1 cellular context compared by ENCODE assay signal in the genomic region with DNA sequence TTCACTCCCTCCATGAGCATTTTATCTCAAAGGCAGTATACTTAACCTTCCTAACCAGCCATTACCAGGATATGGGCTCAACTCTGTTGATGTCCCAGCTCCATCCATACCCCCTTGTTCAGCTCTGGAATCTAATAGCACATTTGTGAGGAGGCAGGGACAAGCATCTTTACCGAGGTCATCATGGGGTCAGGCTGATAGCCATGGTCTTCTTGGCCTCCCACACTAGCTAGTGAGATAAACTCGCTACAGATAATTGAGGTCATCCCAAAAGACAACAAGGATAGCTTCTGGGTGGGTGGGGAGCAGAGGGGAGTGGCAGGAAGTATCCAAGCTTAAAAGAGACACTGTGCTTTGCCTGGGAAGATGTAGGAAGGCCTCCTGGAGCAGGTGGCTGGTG.
TF ChIP-seq lines count a peak whose summit lies in the region.

No MANE protein-coding gene starts in this region.

TF ChIP-seq in K562, 482 proteins besides CTCF, POLR2A, EP300 and RAD21 (continued from another document and continues in another):
- TF ChIP-seq JUND (IDR thresholded peaks at IDR 0.05; ENCODE audit: borderline replicate concordance, low read depth, low read length): peak; percentile 43; the same call in 1 of the 2 replicates
- no peak; the same call in 2 of the 3 replicates for TF ChIP-seq JUND (tag; IDR thresholded peaks at IDR 0.05; ENCODE audit: borderline replicate concordance, low read depth, low read length)
- TF ChIP-seq, protein P1, sequence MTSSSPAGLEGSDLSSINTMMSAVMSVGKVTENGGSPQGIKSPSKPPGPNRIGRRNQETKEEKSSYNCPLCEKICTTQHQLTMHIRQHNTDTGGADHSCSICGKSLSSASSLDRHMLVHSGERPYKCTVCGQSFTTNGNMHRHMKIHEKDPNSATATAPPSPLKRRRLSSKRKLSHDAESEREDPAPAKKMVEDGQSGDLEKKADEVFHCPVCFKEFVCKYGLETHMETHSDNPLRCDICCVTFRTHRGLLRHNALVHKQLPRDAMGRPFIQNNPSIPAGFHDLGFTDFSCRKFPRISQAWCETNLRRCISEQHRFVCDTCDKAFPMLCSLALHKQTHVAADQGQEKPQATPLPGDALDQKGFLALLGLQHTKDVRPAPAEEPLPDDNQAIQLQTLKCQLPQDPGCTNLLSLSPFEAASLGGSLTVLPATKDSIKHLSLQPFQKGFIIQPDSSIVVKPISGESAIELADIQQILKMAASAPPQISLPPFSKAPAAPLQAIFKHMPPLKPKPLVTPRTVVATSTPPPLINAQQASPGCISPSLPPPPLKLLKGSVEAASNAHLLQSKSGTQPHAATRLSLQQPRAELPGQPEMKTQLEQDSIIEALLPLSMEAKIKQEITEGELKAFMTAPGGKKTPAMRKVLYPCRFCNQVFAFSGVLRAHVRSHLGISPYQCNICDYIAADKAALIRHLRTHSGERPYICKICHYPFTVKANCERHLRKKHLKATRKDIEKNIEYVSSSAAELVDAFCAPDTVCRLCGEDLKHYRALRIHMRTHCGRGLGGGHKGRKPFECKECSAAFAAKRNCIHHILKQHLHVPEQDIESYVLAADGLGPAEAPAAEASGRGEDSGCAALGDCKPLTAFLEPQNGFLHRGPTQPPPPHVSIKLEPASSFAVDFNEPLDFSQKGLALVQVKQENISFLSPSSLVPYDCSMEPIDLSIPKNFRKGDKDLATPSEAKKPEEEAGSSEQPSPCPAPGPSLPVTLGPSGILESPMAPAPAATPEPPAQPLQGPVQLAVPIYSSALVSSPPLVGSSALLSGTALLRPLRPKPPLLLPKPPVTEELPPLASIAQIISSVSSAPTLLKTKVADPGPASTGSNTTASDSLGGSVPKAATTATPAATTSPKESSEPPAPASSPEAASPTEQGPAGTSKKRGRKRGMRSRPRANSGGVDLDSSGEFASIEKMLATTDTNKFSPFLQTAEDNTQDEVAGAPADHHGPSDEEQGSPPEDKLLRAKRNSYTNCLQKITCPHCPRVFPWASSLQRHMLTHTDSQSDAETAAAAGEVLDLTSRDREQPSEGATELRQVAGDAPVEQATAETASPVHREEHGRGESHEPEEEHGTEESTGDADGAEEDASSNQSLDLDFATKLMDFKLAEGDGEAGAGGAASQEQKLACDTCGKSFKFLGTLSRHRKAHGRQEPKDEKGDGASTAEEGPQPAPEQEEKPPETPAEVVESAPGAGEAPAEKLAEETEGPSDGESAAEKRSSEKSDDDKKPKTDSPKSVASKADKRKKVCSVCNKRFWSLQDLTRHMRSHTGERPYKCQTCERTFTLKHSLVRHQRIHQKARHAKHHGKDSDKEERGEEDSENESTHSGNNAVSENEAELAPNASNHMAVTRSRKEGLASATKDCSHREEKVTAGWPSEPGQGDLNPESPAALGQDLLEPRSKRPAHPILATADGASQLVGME (CRISPR knock-in tag; IDR thresholded peaks at IDR 0.05): 0 out of 2 replicates have a peak, but pooled peaks have one; percentile 67
- no peak for TF ChIP-seq KDM5B (IDR thresholded peaks at IDR 0.05; ENCODE audit: insufficient replicate concordance, low read depth, low read length)
- TF ChIP-seq, protein P2, sequence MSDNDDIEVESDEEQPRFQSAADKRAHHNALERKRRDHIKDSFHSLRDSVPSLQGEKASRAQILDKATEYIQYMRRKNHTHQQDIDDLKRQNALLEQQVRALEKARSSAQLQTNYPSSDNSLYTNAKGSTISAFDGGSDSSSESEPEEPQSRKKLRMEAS (CRISPR knock-in tag; IDR thresholded peaks at IDR 0.05): no peak
- TF ChIP-seq ZNF197 (CRISPR knock-in tag; IDR thresholded peaks at IDR 0.05; ENCODE audit: low read depth): no peak
- no peak for TF ChIP-seq ZKSCAN3 (CRISPR knock-in tag; IDR thresholded peaks at IDR 0.05)
- TF ChIP-seq, protein P3, sequence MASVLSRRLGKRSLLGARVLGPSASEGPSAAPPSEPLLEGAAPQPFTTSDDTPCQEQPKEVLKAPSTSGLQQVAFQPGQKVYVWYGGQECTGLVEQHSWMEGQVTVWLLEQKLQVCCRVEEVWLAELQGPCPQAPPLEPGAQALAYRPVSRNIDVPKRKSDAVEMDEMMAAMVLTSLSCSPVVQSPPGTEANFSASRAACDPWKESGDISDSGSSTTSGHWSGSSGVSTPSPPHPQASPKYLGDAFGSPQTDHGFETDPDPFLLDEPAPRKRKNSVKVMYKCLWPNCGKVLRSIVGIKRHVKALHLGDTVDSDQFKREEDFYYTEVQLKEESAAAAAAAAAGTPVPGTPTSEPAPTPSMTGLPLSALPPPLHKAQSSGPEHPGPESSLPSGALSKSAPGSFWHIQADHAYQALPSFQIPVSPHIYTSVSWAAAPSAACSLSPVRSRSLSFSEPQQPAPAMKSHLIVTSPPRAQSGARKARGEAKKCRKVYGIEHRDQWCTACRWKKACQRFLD (CRISPR knock-in tag; IDR thresholded peaks at IDR 0.05): 0 out of 2 replicates have a peak, but pooled peaks have one; percentile 37
- TF ChIP-seq, protein P4, sequence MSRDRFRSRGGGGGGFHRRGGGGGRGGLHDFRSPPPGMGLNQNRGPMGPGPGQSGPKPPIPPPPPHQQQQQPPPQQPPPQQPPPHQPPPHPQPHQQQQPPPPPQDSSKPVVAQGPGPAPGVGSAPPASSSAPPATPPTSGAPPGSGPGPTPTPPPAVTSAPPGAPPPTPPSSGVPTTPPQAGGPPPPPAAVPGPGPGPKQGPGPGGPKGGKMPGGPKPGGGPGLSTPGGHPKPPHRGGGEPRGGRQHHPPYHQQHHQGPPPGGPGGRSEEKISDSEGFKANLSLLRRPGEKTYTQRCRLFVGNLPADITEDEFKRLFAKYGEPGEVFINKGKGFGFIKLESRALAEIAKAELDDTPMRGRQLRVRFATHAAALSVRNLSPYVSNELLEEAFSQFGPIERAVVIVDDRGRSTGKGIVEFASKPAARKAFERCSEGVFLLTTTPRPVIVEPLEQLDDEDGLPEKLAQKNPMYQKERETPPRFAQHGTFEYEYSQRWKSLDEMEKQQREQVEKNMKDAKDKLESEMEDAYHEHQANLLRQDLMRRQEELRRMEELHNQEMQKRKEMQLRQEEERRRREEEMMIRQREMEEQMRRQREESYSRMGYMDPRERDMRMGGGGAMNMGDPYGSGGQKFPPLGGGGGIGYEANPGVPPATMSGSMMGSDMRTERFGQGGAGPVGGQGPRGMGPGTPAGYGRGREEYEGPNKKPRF (IDR thresholded peaks at IDR 0.05; ENCODE audit: low read depth, low read length): no peak
- TF ChIP-seq, protein P5, sequence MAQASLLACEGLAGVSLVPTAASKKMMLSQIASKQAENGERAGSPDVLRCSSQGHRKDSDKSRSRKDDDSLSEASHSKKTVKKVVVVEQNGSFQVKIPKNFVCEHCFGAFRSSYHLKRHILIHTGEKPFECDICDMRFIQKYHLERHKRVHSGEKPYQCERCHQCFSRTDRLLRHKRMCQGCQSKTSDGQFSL (CRISPR knock-in tag; IDR thresholded peaks at IDR 0.05): no peak
- TF ChIP-seq, protein P5 (tag; IDR thresholded peaks at IDR 0.05): no peak
- TF ChIP-seq MYC (IDR thresholded peaks at IDR 0.05; ENCODE audit: low read depth, low read length): no peak
- no peak for TF ChIP-seq MYC (CRISPR knock-in tag; IDR thresholded peaks at IDR 0.05; ENCODE audit: borderline replicate concordance, low read depth)
- TF ChIP-seq SMARCA5 (IDR thresholded peaks at IDR 0.05): no peak
- 0 out of 4 replicates have a peak, but pooled peaks of 1 of the 2 experiments have one; percentile 47 for TF ChIP-seq TBL1XR1 (IDR thresholded peaks at IDR 0.05; ENCODE audit: low read length in 2 of 2)
- TF ChIP-seq ARID1B (IDR thresholded peaks at IDR 0.05): peak; percentile 46
- no peak for TF ChIP-seq ZNF707 (CRISPR knock-in tag; conservative IDR thresholded peaks at IDR 0.05)
- TF ChIP-seq, protein P6, sequence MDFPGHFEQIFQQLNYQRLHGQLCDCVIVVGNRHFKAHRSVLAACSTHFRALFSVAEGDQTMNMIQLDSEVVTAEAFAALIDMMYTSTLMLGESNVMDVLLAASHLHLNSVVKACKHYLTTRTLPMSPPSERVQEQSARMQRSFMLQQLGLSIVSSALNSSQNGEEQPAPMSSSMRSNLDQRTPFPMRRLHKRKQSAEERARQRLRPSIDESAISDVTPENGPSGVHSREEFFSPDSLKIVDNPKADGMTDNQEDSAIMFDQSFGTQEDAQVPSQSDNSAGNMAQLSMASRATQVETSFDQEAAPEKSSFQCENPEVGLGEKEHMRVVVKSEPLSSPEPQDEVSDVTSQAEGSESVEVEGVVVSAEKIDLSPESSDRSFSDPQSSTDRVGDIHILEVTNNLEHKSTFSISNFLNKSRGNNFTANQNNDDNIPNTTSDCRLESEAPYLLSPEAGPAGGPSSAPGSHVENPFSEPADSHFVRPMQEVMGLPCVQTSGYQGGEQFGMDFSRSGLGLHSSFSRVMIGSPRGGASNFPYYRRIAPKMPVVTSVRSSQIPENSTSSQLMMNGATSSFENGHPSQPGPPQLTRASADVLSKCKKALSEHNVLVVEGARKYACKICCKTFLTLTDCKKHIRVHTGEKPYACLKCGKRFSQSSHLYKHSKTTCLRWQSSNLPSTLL (IDR thresholded peaks at IDR 0.05): no peak
- no peak for TF ChIP-seq CEBPB (tag; IDR thresholded peaks at IDR 0.05)
- TF ChIP-seq, protein P7, sequence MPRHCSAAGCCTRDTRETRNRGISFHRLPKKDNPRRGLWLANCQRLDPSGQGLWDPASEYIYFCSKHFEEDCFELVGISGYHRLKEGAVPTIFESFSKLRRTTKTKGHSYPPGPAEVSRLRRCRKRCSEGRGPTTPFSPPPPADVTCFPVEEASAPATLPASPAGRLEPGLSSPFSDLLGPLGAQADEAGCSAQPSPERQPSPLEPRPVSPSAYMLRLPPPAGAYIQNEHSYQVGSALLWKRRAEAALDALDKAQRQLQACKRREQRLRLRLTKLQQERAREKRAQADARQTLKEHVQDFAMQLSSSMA (CRISPR knock-in tag; IDR thresholded peaks at IDR 0.05): no peak
- no peak for TF ChIP-seq ATF7 (IDR thresholded peaks at IDR 0.05)
- TF ChIP-seq, protein P8, sequence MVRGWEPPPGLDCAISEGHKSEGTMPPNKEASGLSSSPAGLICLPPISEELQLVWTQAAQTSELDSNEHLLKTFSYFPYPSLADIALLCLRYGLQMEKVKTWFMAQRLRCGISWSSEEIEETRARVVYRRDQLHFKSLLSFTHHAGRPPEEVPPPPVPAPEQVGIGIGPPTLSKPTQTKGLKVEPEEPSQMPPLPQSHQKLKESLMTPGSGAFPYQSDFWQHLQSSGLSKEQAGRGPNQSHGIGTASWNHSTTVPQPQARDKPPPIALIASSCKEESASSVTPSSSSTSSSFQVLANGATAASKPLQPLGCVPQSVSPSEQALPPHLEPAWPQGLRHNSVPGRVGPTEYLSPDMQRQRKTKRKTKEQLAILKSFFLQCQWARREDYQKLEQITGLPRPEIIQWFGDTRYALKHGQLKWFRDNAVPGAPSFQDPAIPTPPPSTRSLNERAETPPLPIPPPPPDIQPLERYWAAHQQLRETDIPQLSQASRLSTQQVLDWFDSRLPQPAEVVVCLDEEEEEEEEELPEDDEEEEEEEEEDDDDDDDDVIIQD (CRISPR knock-in tag; IDR thresholded peaks at IDR 0.05): no peak
- TF ChIP-seq ZNF766 (CRISPR knock-in tag; conservative IDR thresholded peaks at IDR 0.05): no peak
- TF ChIP-seq MAFK (IDR thresholded peaks at IDR 0.05; ENCODE audit: low read length): no peak
- TF ChIP-seq, protein P9, sequence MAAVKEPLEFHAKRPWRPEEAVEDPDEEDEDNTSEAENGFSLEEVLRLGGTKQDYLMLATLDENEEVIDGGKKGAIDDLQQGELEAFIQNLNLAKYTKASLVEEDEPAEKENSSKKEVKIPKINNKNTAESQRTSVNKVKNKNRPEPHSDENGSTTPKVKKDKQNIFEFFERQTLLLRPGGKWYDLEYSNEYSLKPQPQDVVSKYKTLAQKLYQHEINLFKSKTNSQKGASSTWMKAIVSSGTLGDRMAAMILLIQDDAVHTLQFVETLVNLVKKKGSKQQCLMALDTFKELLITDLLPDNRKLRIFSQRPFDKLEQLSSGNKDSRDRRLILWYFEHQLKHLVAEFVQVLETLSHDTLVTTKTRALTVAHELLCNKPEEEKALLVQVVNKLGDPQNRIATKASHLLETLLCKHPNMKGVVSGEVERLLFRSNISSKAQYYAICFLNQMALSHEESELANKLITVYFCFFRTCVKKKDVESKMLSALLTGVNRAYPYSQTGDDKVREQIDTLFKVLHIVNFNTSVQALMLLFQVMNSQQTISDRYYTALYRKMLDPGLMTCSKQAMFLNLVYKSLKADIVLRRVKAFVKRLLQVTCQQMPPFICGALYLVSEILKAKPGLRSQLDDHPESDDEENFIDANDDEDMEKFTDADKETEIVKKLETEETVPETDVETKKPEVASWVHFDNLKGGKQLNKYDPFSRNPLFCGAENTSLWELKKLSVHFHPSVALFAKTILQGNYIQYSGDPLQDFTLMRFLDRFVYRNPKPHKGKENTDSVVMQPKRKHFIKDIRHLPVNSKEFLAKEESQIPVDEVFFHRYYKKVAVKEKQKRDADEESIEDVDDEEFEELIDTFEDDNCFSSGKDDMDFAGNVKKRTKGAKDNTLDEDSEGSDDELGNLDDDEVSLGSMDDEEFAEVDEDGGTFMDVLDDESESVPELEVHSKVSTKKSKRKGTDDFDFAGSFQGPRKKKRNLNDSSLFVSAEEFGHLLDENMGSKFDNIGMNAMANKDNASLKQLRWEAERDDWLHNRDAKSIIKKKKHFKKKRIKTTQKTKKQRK (IDR thresholded peaks at IDR 0.05; ENCODE audit: borderline replicate concordance, low read depth, low read length): no peak
- TF ChIP-seq BHLHE40 (IDR thresholded peaks at IDR 0.05; ENCODE audit: low read length): no peak
- TF ChIP-seq FOXA3 (CRISPR knock-in tag; conservative IDR thresholded peaks at IDR 0.05 in 1 of 2, IDR thresholded peaks at IDR 0.05 in 1 of 2): 0 out of 4 replicates have a peak, but pooled peaks of 1 of the 2 experiments have one; percentile 8
- no peak for TF ChIP-seq PYGO2 (tag; IDR thresholded peaks at IDR 0.05)
- TF ChIP-seq, protein P10, sequence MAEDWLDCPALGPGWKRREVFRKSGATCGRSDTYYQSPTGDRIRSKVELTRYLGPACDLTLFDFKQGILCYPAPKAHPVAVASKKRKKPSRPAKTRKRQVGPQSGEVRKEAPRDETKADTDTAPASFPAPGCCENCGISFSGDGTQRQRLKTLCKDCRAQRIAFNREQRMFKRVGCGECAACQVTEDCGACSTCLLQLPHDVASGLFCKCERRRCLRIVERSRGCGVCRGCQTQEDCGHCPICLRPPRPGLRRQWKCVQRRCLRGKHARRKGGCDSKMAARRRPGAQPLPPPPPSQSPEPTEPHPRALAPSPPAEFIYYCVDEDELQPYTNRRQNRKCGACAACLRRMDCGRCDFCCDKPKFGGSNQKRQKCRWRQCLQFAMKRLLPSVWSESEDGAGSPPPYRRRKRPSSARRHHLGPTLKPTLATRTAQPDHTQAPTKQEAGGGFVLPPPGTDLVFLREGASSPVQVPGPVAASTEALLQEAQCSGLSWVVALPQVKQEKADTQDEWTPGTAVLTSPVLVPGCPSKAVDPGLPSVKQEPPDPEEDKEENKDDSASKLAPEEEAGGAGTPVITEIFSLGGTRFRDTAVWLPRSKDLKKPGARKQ (CRISPR knock-in tag; IDR thresholded peaks at IDR 0.05): no peak
- no peak for TF ChIP-seq SAP30 (IDR thresholded peaks at IDR 0.05; ENCODE audit: borderline replicate concordance, insufficient read depth, low read depth, low read length, poor library complexity, severe bottlenecking)
- TF ChIP-seq DMBX1 (CRISPR knock-in tag; IDR thresholded peaks at IDR 0.05; ENCODE audit: borderline replicate concordance): 0 out of 2 replicates have a peak, but pooled peaks have one; percentile 15
- TF ChIP-seq CXXC5 (CRISPR knock-in tag; IDR thresholded peaks at IDR 0.05): no peak
- TF ChIP-seq KHSRP (IDR thresholded peaks at IDR 0.05): no peak
- TF ChIP-seq EGR1 (conservative IDR thresholded peaks at IDR 0.05): 0 out of 2 replicates have a peak, but pooled peaks have one; percentile 12
